12 cellular contexts compared by ENCODE assay signal in genomic region chr1:66932291-66932690, GRCh38. TPM values are rescaled to one million over a fixed set of nuclear protein-coding genes. Genes with fewer than 3 reads are reported as not detected.
A peak's percentile ranks its signal among the peaks of the same experiment; 100 is the strongest.
DNase-seq lines count a peak whose midpoint lies in the region; ATAC-seq and TF ChIP-seq lines count a peak whose summit lies in the region.
"Had no signal": no experiment of that assay in that cellular context is flagged by ENCODE, and none has a peak within 500 bp of the region (broad histone marks: within the 10 kb centered on the region; RNA-seq: fewer than 3 reads in every experiment).

No MANE protein-coding gene starts in this region.

- H3K4me3 ChIP-seq in KMS-11 (IDR thresholded peaks at IDR 0.05; ENCODE audit: insufficient read depth, low read depth, low read length) (peak overlapping the region; percentile 45), esophagus muscularis mucosa (peak overlapping the region in 1 of 4 donors; percentile 5)
- H3K4me3 ChIP-seq: lung had no signal

- no TSS peak for BruUV-seq in Calu3 (replicated peaks; lab: Mats Ljungman, UMichigan)

- H3K36me3 Mint-ChIP-seq in Calu3 (ENCODE audit: insufficient read depth, unreplicated experiment): peaks cover 48% of the 10 kb centered on the region
- peaks cover 13% of the 10 kb centered on the region for H3K36me3 Mint-ChIP-seq in brain
- H3K36me3 Mint-ChIP-seq in nephron progenitor cell (ENCODE audit: low read depth): peaks cover 13% of the 10 kb centered on the region

- WGBS in esophagus muscularis mucosa: 49% methylated on average over 2 of the region's 2 CpGs

- H3K9ac ChIP-seq in KMS-11: peak overlapping the region; percentile 99

- H3K9me3 Mint-ChIP-seq in Calu3 (ENCODE audit: low read depth, unreplicated experiment) (no peaks in the 10 kb centered on the region), brain (no peaks in the 10 kb centered on the region), nephron progenitor cell (no peaks in the 10 kb centered on the region)

- H3K27me3 ChIP-seq in KMS-11 (ENCODE audit: insufficient read depth, low read depth): no peaks in the 10 kb centered on the region
- H3K27me3 ChIP-seq in esophagus muscularis mucosa: no peaks in the 10 kb centered on the region

- H3K27me3 Mint-ChIP-seq in Calu3 (ENCODE audit: unreplicated experiment) (no peaks in the 10 kb centered on the region), brain (peaks cover 4% of the 10 kb centered on the region), nephron progenitor cell (ENCODE audit: low read depth, poor library complexity) (peaks cover 4% of the 10 kb centered on the region)

- H3K4me1 ChIP-seq in KMS-11 (ENCODE audit: low read depth, poor library complexity, severe bottlenecking): peaks cover 40% of the 10 kb centered on the region
- peaks cover 32 to 70% (median 62%) of the 10 kb centered on the region in 4 donors for H3K4me1 ChIP-seq in esophagus muscularis mucosa

- no peak for TF ChIP-seq EP300 in esophagus muscularis mucosa (IDR thresholded peaks at IDR 0.05)

- H2AFZ ChIP-seq in KMS-11 (ENCODE audit: low read depth): no peak overlapping the region

- H3K79me2 ChIP-seq in KMS-11 (ENCODE audit: insufficient read depth, low read depth): peaks cover 97% of the 10 kb centered on the region

- H4K20me1 ChIP-seq in KMS-11 (ENCODE audit: insufficient read depth): no peaks in the 10 kb centered on the region

- TF ChIP-seq CTCF in Calu3 (IDR thresholded peaks at IDR 0.05; ENCODE audit: unreplicated experiment) (no peak), KMS-11 (conservative IDR thresholded peaks at IDR 0.05; ENCODE audit: low read depth, low read length) (no peak), brain (conservative IDR thresholded peaks at IDR 0.05) (no peak), nephron progenitor cell (IDR thresholded peaks at IDR 0.05) (no peak), esophagus muscularis mucosa (IDR thresholded peaks at IDR 0.05) (no peak)

- H3K27ac ChIP-seq in KMS-11 (peak overlapping the region; percentile 98), esophagus muscularis mucosa (replicated peaks in 1 of 4) (peak overlapping the region in 1 of 4 donors; percentile 98)

- CTCF ChIA-PET in Calu3 (lab: Charles Lee): no interaction called here

- H3K36me3 ChIP-seq in KMS-11 (ENCODE audit: insufficient read depth) (no peaks in the 10 kb centered on the region), esophagus muscularis mucosa (no peaks in the 10 kb centered on the region)

- H3K4me3 Mint-ChIP-seq in Calu3 (ENCODE audit: low read depth, unreplicated experiment) (peak overlapping the region; percentile 77), brain (peak overlapping the region; percentile 73 to 96 (median 87)), nephron progenitor cell (peak overlapping the region; percentile 94)

- DNase-seq in Calu3 (no peak), nephron progenitor cell (no peak), NCI-H510A (lab: John Stamatoyannopoulos, UW) (no peak), esophagus muscularis mucosa (ENCODE audit: extremely low spot score) (no peak)
- DNase-seq in activated CD4-positive, CD25-positive, alpha-beta regulatory T cell treated with anti-CD3 and anti-CD28 coated beads, Interleukin-2, amount 50 U/mL, for 72 hours: no peak
- DNase-seq: H7, NCI-H1048, T1000 had no signal

- peaks cover 9% of the 10 kb centered on the region for H3K4me1 Mint-ChIP-seq in Calu3 (ENCODE audit: low read depth, unreplicated experiment)
- H3K4me1 Mint-ChIP-seq in brain: peaks cover 80% of the 10 kb centered on the region
- H3K4me1 Mint-ChIP-seq in nephron progenitor cell: peaks cover 47% of the 10 kb centered on the region

- H3K27ac Mint-ChIP-seq in Calu3 (ENCODE audit: unreplicated experiment): peak overlapping the region; percentile 85
- H3K27ac Mint-ChIP-seq in brain: peak overlapping the region in 3 of 5 experiments; percentile 2 to 92 (median 7)
- H3K27ac Mint-ChIP-seq in nephron progenitor cell: no peak overlapping the region

- no peak for ATAC-seq in GM18519 (IDR thresholded peaks at IDR 0.05; ENCODE audit: low FRiP score, unreplicated experiment)

- intact Hi-C loops in Calu3 (cut with micrococcal nuclease; ENCODE audit: unreplicated experiment): loop anchor here (5.0 to 10.0 kb wide), 2 partner anchors 165 to 503 kb away; partner anchors contain the start of gene SERBP1
- intact Hi-C loops in esophagus muscularis mucosa (cut with DNase I): loop anchor here (5.0 to 10.0 kb wide), 2 partner anchors 53 to 120 kb away; partner anchors contain the start of gene SLC35D1

- no peaks in the 10 kb centered on the region for H3K9me3 ChIP-seq in esophagus muscularis mucosa

- peak overlapping the region; percentile 82 for H3K4me2 ChIP-seq in KMS-11

- no peak for TF ChIP-seq POLR2A in esophagus muscularis mucosa (IDR thresholded peaks at IDR 0.05; ENCODE audit: low read depth)

RNA-seq across cellular contexts. Expression of gene MIER1, which starts 7.5 kb away (rescaled TPM):
- total RNA-seq in Calu3 (2022): 27.4 and 29.5 TPM in 2 replicates
- 4.9 TPM for polyA plus RNA-seq in brain (ENCODE audit: insufficient read depth, low read depth, low replicate concordance)
- total RNA-seq in esophagus muscularis mucosa: 10 to 100 TPM; 39.4 to 56.5 (median 49.2) TPM

RNA-seq across cellular contexts. Expression of gene DNAI4, which starts 7.6 kb away (rescaled TPM):
- total RNA-seq in Calu3 (2022): 5.6 and 6.0 TPM in 2 replicates
- 2.1 TPM for polyA plus RNA-seq in brain (ENCODE audit: insufficient read depth, low read depth, low replicate concordance)
- total RNA-seq in esophagus muscularis mucosa: 1 to 10 TPM; 4.9 to 6.2 (median 5.5) TPM
